In the genomic region with DNA sequence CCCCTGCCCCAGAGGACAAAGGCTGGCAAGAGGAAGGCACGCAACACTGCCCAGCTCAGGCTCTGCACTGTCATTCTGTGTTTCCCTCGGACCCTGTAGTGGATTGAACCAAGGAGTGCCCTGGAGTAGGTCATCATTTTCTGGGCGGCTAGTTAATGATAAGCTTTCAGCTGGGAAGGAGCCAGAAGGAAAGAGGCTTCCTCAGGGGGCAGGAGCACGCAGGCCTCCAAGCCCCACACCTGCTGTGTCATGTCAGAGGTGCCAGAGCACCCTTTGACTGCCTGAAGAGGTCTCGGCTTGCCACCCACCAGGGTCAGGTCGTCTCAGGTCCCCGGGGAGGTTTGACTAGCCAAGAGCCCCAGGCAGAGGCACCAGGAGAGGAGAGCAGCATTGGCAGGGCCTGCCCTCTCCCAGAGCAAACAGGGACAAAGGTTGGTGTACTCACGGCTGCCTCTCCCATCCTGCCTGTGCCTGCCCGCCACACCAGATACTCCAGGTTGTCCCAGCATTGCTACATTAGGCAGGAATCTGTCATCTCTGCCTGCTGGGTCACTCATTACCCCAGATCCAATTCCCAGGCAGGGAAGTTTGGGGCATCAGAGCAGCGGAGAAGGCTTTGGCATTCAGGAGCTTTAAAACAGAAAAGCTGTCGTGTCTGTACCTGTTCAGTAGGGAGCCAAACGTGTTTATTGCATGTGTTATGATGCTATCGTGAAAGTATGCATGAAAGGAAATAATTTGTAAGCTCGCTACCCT, we compare ENCODE assay signal across 10 cellular contexts. TPM values are rescaled to one million over a fixed set of nuclear protein-coding genes. Genes with fewer than 3 reads are reported as not detected.
DNase-seq lines count a peak whose midpoint lies in the region; ATAC-seq and TF ChIP-seq lines count a peak whose summit lies in the region.
"Had no signal": no experiment of that assay in that cellular context is flagged by ENCODE, and none has a peak within 500 bp of the region (broad histone marks: within the 10 kb centered on the region; RNA-seq: fewer than 3 reads in every experiment).

No MANE protein-coding gene starts in this region.

- peak overlapping the region; percentile 70 for H3K27ac Mint-ChIP-seq in osteocyte (ENCODE audit: unreplicated experiment)

- TF ChIP-seq CTCF in cardiac muscle cell (IDR thresholded peaks at IDR 0.05; ENCODE audit: low read depth, low read length) (no peak), osteocyte (IDR thresholded peaks at IDR 0.05) (no peak)

- DNase-seq in Right ventricle myocardium inferior (ENCODE audit: missing footprints), result no peak
- DNase-seq in cardiac septum (ENCODE audit: low spot score), result no peak
- no peak for DNase-seq in cardiac muscle cell (ENCODE audit: low read depth in 1 of 2, low spot score in 1 of 2)
- DNase-seq in osteocyte (ENCODE audit: extremely low spot score, unreplicated experiment), result no peak
- DNase-seq in NOMO-1 (lab: John Stamatoyannopoulos, UW; ENCODE audit: unreplicated experiment in 2 of 2), result no peak
- DNase-seq in MV-4-11 (lab: John Stamatoyannopoulos, UW), result no peak
- DNase-seq in cortex of kidney (lab: John Stamatoyannopoulos, UW), result no peak
- DNase-seq: naive B cell, NCI-H446 treated with DMSO at 0.1 percent for 48 hours had no signal

- H3K36me3 Mint-ChIP-seq in osteocyte (ENCODE audit: unreplicated experiment), result peaks cover 8% of the 10 kb centered on the region
- H3K36me3 Mint-ChIP-seq: naive B cell had no signal

- no peaks in the 10 kb centered on the region for H3K27me3 ChIP-seq in cardiac muscle cell

- H3K27me3 Mint-ChIP-seq in osteocyte (ENCODE audit: unreplicated experiment), result no peaks in the 10 kb centered on the region
- H3K27me3 Mint-ChIP-seq: naive B cell had no signal

- peak; percentile 54 for ATAC-seq in Right ventricle myocardium inferior
- ATAC-seq in GM21447 (IDR thresholded peaks at IDR 0.05; ENCODE audit: unreplicated experiment), result no peak

- H3K4me1 ChIP-seq in cardiac muscle cell (ENCODE audit: low read depth), result peaks cover 65% of the 10 kb centered on the region

- H3K9me3 Mint-ChIP-seq in osteocyte (ENCODE audit: unreplicated experiment), result no peaks in the 10 kb centered on the region
- H3K9me3 Mint-ChIP-seq: naive B cell had no signal

- H3K4me1 Mint-ChIP-seq in osteocyte (ENCODE audit: unreplicated experiment), result peaks cover 40% of the 10 kb centered on the region

- no peak overlapping the region for H3K4me3 Mint-ChIP-seq in osteocyte (ENCODE audit: unreplicated experiment)
- H3K4me3 Mint-ChIP-seq: naive B cell had no signal

- no peak overlapping the region for H3K4me3 ChIP-seq in cardiac muscle cell

- intact Hi-C loops in Right ventricle myocardium inferior (cut with DNase I) (loop anchor here (2.0 kb wide), 2 partner anchors 15 to 139 kb away; no protein-coding TSS in a partner anchor), cardiac septum (cut with DNase I) (loop anchor here (2.0 to 10.0 kb wide), 3 partner anchors 19 to 143 kb away; a partner anchor contains a TSS)

- H3K9me3 ChIP-seq in cardiac muscle cell (ENCODE audit: low read depth), result no peaks in the 10 kb centered on the region

- no peaks in the 10 kb centered on the region for H3K36me3 ChIP-seq in cardiac muscle cell

- H3K27ac ChIP-seq in cardiac muscle cell, result peak overlapping the region; percentile 84

RNA-seq across cellular contexts. Expression of a gene that starts 33.5 kb away (rescaled TPM):
- total RNA-seq in Right ventricle myocardium inferior, result 3,009 TPM
- 918 TPM for total RNA-seq in cardiac septum
- 297 and 328 TPM in 2 replicates for total RNA-seq in cardiac muscle cell
- polyA plus RNA-seq in cardiac muscle cell, result 300 and 400 TPM in 2 replicates
- 183 and 197 TPM in 2 replicates for total RNA-seq in osteocyte
